ENCODE assay signal across 22 cellular contexts in the genomic region with DNA sequence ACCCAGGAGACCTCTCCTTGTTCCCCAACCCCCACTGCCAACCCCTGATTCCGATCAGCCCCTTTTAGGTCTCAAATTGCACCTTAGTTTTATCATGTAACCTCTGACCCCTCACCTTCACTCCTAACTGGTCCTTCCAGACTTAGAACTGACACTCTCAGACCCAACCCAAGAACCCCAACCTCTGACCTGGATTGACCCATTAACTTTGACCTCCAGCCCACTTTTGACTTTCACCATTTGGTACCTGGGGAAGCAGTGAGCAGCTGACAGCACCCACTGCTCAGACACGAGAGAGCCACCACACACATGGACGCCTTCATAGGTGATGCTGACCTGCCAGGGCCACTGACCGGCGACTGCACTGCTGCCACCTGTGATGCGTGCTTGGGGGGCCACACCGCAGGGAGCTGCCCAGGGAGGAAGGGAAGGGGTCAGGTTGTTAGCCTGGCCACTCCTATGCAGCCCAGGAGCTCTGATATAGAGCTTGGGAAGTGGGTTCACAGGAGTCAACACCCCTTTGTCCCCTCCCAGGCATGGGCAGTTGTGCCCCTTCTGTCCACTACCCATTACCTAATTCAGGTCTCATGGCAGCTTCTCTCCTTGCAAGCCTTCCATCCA. TPM values are rescaled to one million over a fixed set of nuclear protein-coding genes. Genes with fewer than 3 reads are reported as not detected.
DNase-seq lines count a peak whose midpoint lies in the region; ATAC-seq and TF ChIP-seq lines count a peak whose summit lies in the region.
"Had no signal": no experiment of that assay in that cellular context is flagged by ENCODE, and none has a peak within 500 bp of the region (broad histone marks: within the 10 kb centered on the region; RNA-seq: fewer than 3 reads in every experiment).

No MANE protein-coding gene starts in this region.

- peaks cover 85% of the 10 kb centered on the region for H3K4me1 Mint-ChIP-seq in dendritic cell treated with granulocyte-macrophage colony-stimulating factor and Interleukin-4, amounts not matched to agents 40 ng/mL and 50 ng/mL, for 4 days (ENCODE audit: low read depth)

- TF ChIP-seq POLR2A in thyroid gland (IDR thresholded peaks at IDR 0.05) (no peak), gastroesophageal sphincter (IDR thresholded peaks at IDR 0.05) (no peak)

- no peak for ATAC-seq in gastroesophageal sphincter
- no peak for ATAC-seq in esophagus mucosa

- POLR2A ChIA-PET in HEK293 (lab: Yijun Ruan, JAX), result interaction anchor here (1.2 to 2.1 kb wide), 2 partner anchors 9 to 15 kb away, joined by 5 to 7 read pairs; partner anchors contain the start of gene KAT8

- peaks cover 11% of the 10 kb centered on the region; the same call in 1 of the 2 replicates for H3K4me1 ChIP-seq in HEK293 (ENCODE audit: control insufficient read depth, insufficient read depth, low read length)
- peaks cover 66 to 70% of the 10 kb centered on the region in 2 donors for H3K4me1 ChIP-seq in mucosa of rectum (ENCODE audit: control insufficient read depth in 2 of 2, insufficient read depth in 2 of 2, low read length in 2 of 2)
- H3K4me1 ChIP-seq in thyroid gland, result peaks cover 60 to 64% of the 10 kb centered on the region in 2 donors
- H3K4me1 ChIP-seq in gastroesophageal sphincter, result peaks cover 0 to 22% (median 3%) of the 10 kb centered on the region in 3 donors

- peaks cover 0 to 43% of the 10 kb centered on the region in 2 experiments; a peak in 1 of 3 replicates for H3K36me3 ChIP-seq in HEK293 (ENCODE audit: control insufficient read depth in 2 of 2, insufficient read depth in 1 of 2, low read length in 2 of 2)
- peaks cover 17 to 26% of the 10 kb centered on the region in 2 donors for H3K36me3 ChIP-seq in mucosa of rectum (ENCODE audit: control insufficient read depth in 2 of 2, insufficient read depth in 2 of 2, low read length in 2 of 2)
- peaks cover 11 to 17% of the 10 kb centered on the region in 2 donors for H3K36me3 ChIP-seq in thyroid gland
- peaks cover 0 to 55% of the 10 kb centered on the region in 2 donors for H3K36me3 ChIP-seq in gastroesophageal sphincter

- no peak for TF ChIP-seq EP300 in gastroesophageal sphincter (IDR thresholded peaks at IDR 0.05)

- H3K4me3 ChIP-seq in HEK293 (ENCODE audit: low read depth, low read length) (no peak overlapping the region), mucosa of rectum (ENCODE audit: low read length in 2 of 2) (peak overlapping the region; percentile 77 to 90), thyroid gland (replicated peaks in 1 of 3) (no peak overlapping the region), gastroesophageal sphincter (no peak overlapping the region)
- H3K4me3 ChIP-seq: ascending aorta, coronary artery, heart right ventricle had no signal

- intact Hi-C loops in dendritic cell treated with granulocyte-macrophage colony-stimulating factor and Interleukin-4, amounts not matched to agents 40 ng/mL and 50 ng/mL, for 4 days (cut with micrococcal nuclease), result no loop called here
- intact Hi-C loops in thyroid gland (cut with DNase I), result no loop called here

- no peaks in the 10 kb centered on the region for H3K27me3 Mint-ChIP-seq in dendritic cell treated with granulocyte-macrophage colony-stimulating factor and Interleukin-4, amounts not matched to agents 40 ng/mL and 50 ng/mL, for 4 days

- peak overlapping the region; percentile 81 for H3K27ac Mint-ChIP-seq in dendritic cell treated with granulocyte-macrophage colony-stimulating factor and Interleukin-4, amounts not matched to agents 40 ng/mL and 50 ng/mL, for 4 days

- DNase-seq in thyroid gland (no peak), activated gamma-delta T cell (lab: John Stamatoyannopoulos, UW) (no peak), NCI-H187 treated with DMSO at 0.1 percent for 48 hours (lab: John Stamatoyannopoulos, UW) (no peak)
- DNase-seq: activated CD4-positive, alpha-beta T cell treated with anti-CD3 and anti-CD28 coated beads for 4 hours; activated CD8-positive, alpha-beta memory T cell treated with anti-CD3 and anti-CD28 coated beads, Interleukin-2, amount 50 U/mL, for 48 hours; activated naive CD4-positive, alpha-beta T cell; GDM1; heart right ventricle; kidney glomerular epithelial cell; midbrain; NCI-H2081; NCI-H524 treated with DMSO at 0.1 percent for 48 hours; stimulated activated CD4-positive, alpha-beta T cell treated with anti-CD3 and anti-CD28 coated beads, Interleukin-2, amount 100 ng/mL, for 48 hours had no signal

- 77 to 82% methylated on average over 2 to 7 of the region's 7 CpGs for WGBS in thyroid gland, 2 donors
- 71 to 100% methylated on average over 1 of the region's 7 CpGs for WGBS in gastroesophageal sphincter (ENCODE audit: low coverage in 1 of 2), 2 donors

- H3K27me3 ChIP-seq in mucosa of rectum (ENCODE audit: control insufficient read depth in 2 of 2, insufficient read depth in 2 of 2, low read length in 2 of 2) (no peaks in the 10 kb centered on the region), thyroid gland (no peaks in the 10 kb centered on the region), gastroesophageal sphincter (peaks cover 22% of the 10 kb centered on the region)
- H3K27me3 ChIP-seq: ascending aorta, heart right ventricle had no signal

- H3K36me3 Mint-ChIP-seq in dendritic cell treated with granulocyte-macrophage colony-stimulating factor and Interleukin-4, amounts not matched to agents 40 ng/mL and 50 ng/mL, for 4 days (ENCODE audit: low read depth), result peaks cover 38% of the 10 kb centered on the region

- CTCF ChIA-PET in HEK293 (lab: Yijun Ruan, JAX), result interaction anchor here (1.2 kb wide), 1 partner anchor 9 kb away, joined by 5 read pairs; no protein-coding TSS in a partner anchor

- no peak overlapping the region for H3K4me3 Mint-ChIP-seq in dendritic cell treated with granulocyte-macrophage colony-stimulating factor and Interleukin-4, amounts not matched to agents 40 ng/mL and 50 ng/mL, for 4 days

- TF ChIP-seq CTCF in HEK293 (tag by site-specific recombination; IDR thresholded peaks at IDR 0.05) (no peak), thyroid gland (IDR thresholded peaks at IDR 0.05) (no peak), gastroesophageal sphincter (IDR thresholded peaks at IDR 0.05) (no peak)

- H3K9me3 Mint-ChIP-seq in dendritic cell treated with granulocyte-macrophage colony-stimulating factor and Interleukin-4, amounts not matched to agents 40 ng/mL and 50 ng/mL, for 4 days, result no peaks in the 10 kb centered on the region

- peak overlapping the region; percentile 88 to 98 for H3K9ac ChIP-seq in mucosa of rectum (ENCODE audit: low read depth in 1 of 2, low read length in 2 of 2)

- H3K9me3 ChIP-seq in HEK293 (ENCODE audit: control insufficient read depth, insufficient read depth, low read depth, low read length) (no peaks in the 10 kb centered on the region), mucosa of rectum (ENCODE audit: control insufficient read depth in 2 of 2, low read length in 2 of 2) (no peaks in the 10 kb centered on the region), thyroid gland (no peaks in the 10 kb centered on the region), gastroesophageal sphincter (no peaks in the 10 kb centered on the region)
- H3K9me3 ChIP-seq: ascending aorta, heart right ventricle had no signal

- H3K27ac ChIP-seq in HEK293 (ENCODE audit: extremely low read depth, low read depth, low read length), result no peak overlapping the region
- peak overlapping the region; percentile 92 to 98 for H3K27ac ChIP-seq in mucosa of rectum (ENCODE audit: low read depth in 2 of 2, low read length in 2 of 2)
- H3K27ac ChIP-seq in thyroid gland, result peak overlapping the region in 2 of 3 donors; percentile 79 to 97
- no peak overlapping the region for H3K27ac ChIP-seq in gastroesophageal sphincter
- H3K27ac ChIP-seq: ascending aorta, coronary artery, heart right ventricle, HL-60 had no signal

TF ChIP-seq in HEK293, 187 proteins besides CTCF, POLR2A, EP300 and RAD21 (continues in another document):
- TF ChIP-seq BCL11A (tag by site-specific recombination; IDR thresholded peaks at IDR 0.05; ENCODE audit: low read depth), result peak; percentile 69; the same call in 1 of the 2 replicates
- no peak for TF ChIP-seq ZNF404 (tag by site-specific recombination; IDR thresholded peaks at IDR 0.05)
- peak; percentile 45; the same call in 1 of the 2 replicates for TF ChIP-seq ZBTB8A (tag by site-specific recombination; IDR thresholded peaks at IDR 0.05)
- TF ChIP-seq ZFP37 (tag by site-specific recombination; IDR thresholded peaks at IDR 0.05), result no peak
- no peak for TF ChIP-seq ZNF747 (tag by site-specific recombination; IDR thresholded peaks at IDR 0.05)
- no peak for TF ChIP-seq ZNF2 (tag by site-specific recombination; IDR thresholded peaks at IDR 0.05)
- no peak for TF ChIP-seq ZSCAN30 (tag by site-specific recombination; IDR thresholded peaks at IDR 0.05)
- TF ChIP-seq BCL11B (tag by site-specific recombination; IDR thresholded peaks at IDR 0.05; ENCODE audit: low read depth), result peak; percentile 51; the same call in 1 of the 2 replicates

RNA-seq across cellular contexts. Expression of gene PRSS8, which starts 2.4 kb away (rescaled TPM):
- total RNA-seq in thyroid gland (10 to 100 TPM; 42.1 to 89.9 (median 72.8) TPM), gastroesophageal sphincter (1 to 10 TPM in 1 of 4 donors, not detected in 3; 4.1 TPM), esophagus mucosa (59.3 TPM)
- total RNA-seq: ascending aorta, osteocyte had no signal

RNA-seq across cellular contexts. Expression of gene KAT8, which starts 15.6 kb away (rescaled TPM):
- total RNA-seq in thyroid gland (100 to 1,000 TPM in 3 of 4 donors, 10 to 100 TPM in 1; 90.0 to 121 (median 113) TPM), gastroesophageal sphincter (10 to 100 TPM; 65.6 to 81.4 (median 72.3) TPM), esophagus mucosa (25.5 TPM)

RNA-seq across cellular contexts. Expression of gene PRSS36, which starts 16.8 kb away (rescaled TPM):
- total RNA-seq in thyroid gland (1 to 10 TPM; 1.4 to 6.6 (median 3.0) TPM), gastroesophageal sphincter (10 to 100 TPM in 1 of 4 donors, 1 to 10 TPM in 2, under 1 TPM in 1; 0.17 to 15.3 (median 3.7) TPM), esophagus mucosa (1.5 TPM)

RNA-seq across cellular contexts. Expression of gene BCKDK, which starts 24.9 kb away (rescaled TPM):
- total RNA-seq in thyroid gland (10 to 100 TPM; 30.1 to 52.0 (median 40.5) TPM), gastroesophageal sphincter (10 to 100 TPM; 26.5 to 70.2 (median 39.8) TPM), esophagus mucosa (21.5 TPM)

RNA-seq across cellular contexts. Expression of gene VKORC1, which starts 38.5 kb away (rescaled TPM):
- total RNA-seq in thyroid gland, result 100 to 1,000 TPM in 2 of 4 donors, 10 to 100 TPM in 2; 58.7 to 145 (median 104) TPM
- total RNA-seq in gastroesophageal sphincter, result 100 to 1,000 TPM in 3 of 4 donors, 10 to 100 TPM in 1; 93.6 to 119 (median 107) TPM
- 22.3 TPM for total RNA-seq in esophagus mucosa

Comparison
In these comparisons a context has a peak if more than half of its experiments do, and no peak if none do; other contexts are left out.
1. H3K27ac ChIP-seq: peak in mucosa of rectum (2 of 2) and thyroid gland (2 of 3); none in HEK293 (single experiment) and gastroesophageal sphincter (0 of 4).
2. H3K4me3 ChIP-seq: peak in mucosa of rectum (2 of 2); none in HEK293 (single experiment), thyroid gland (0 of 3) and gastroesophageal sphincter (0 of 2).
3. RNA of gene PRSS8, which starts 2.4 kb away (total RNA-seq): 42.1 to 89.9 TPM in thyroid gland and 59.3 TPM in esophagus mucosa (single experiment); 4.1 TPM in gastroesophageal sphincter; every median in the first group is over 4 times any median in the second.